ENCODE assay signal across 18 cellular contexts in the genomic region with DNA sequence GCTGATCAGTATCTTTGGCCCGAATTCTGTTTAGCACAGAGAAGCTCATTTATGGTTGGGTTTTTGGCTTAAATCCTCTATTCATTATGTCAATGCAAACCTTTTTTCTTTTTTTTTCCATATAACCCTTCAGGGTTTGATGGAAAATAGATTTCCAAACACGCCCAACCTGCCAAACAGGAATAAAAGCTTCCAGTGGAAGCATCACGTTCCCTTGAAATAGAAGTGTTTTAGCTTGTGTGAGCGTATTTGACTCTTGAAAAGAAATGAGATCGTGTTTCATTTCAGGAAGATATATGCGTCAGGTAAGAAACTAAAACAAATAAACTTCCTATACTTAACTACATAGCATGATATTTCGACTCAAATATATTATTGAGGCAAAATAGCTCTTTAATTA. TPM values are rescaled to one million over a fixed set of nuclear protein-coding genes. Genes with fewer than 3 reads are reported as not detected.
A peak's percentile ranks its signal among the peaks of the same experiment; 100 is the strongest.
DNase-seq lines count a peak whose midpoint lies in the region; ATAC-seq and TF ChIP-seq lines count a peak whose summit lies in the region.
"Had no signal": no experiment of that assay in that cellular context is flagged by ENCODE, and none has a peak within 500 bp of the region (broad histone marks: within the 10 kb centered on the region; RNA-seq: fewer than 3 reads in every experiment).

A gene with protein sequence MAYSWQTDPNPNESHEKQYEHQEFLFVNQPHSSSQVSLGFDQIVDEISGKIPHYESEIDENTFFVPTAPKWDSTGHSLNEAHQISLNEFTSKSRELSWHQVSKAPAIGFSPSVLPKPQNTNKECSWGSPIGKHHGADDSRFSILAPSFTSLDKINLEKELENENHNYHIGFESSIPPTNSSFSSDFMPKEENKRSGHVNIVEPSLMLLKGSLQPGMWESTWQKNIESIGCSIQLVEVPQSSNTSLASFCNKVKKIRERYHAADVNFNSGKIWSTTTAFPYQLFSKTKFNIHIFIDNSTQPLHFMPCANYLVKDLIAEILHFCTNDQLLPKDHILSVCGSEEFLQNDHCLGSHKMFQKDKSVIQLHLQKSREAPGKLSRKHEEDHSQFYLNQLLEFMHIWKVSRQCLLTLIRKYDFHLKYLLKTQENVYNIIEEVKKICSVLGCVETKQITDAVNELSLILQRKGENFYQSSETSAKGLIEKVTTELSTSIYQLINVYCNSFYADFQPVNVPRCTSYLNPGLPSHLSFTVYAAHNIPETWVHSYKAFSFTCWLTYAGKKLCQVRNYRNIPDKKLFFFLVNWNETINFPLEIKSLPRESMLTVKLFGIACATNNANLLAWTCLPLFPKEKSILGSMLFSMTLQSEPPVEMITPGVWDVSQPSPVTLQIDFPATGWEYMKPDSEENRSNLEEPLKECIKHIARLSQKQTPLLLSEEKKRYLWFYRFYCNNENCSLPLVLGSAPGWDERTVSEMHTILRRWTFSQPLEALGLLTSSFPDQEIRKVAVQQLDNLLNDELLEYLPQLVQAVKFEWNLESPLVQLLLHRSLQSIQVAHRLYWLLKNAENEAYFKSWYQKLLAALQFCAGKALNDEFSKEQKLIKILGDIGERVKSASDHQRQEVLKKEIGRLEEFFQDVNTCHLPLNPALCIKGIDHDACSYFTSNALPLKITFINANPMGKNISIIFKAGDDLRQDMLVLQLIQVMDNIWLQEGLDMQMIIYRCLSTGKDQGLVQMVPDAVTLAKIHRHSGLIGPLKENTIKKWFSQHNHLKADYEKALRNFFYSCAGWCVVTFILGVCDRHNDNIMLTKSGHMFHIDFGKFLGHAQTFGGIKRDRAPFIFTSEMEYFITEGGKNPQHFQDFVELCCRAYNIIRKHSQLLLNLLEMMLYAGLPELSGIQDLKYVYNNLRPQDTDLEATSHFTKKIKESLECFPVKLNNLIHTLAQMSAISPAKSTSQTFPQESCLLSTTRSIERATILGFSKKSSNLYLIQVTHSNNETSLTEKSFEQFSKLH (N-terminal part only) (plus strand): TSS at position 246 of the 400 bp plus-strand sequence. CDS start 20,564 bp downstream, outside the sequence.

- H3K27me3 Mint-ChIP-seq in naive thymus-derived CD4-positive, alpha-beta T cell: no peaks in the 10 kb centered on the region
- H3K27me3 Mint-ChIP-seq in stimulated activated naive CD8-positive, alpha-beta T cell treated with anti-CD3 and anti-CD28 coated beads, Interleukin-15, amount 100 ng/mL, for 72 hours: no peaks in the 10 kb centered on the region
- H3K27me3 Mint-ChIP-seq: activated CD4-positive, alpha-beta T cell treated with anti-CD3 and anti-CD28 coated beads, Interleukin-2, amount 10 ng/mL, durations not matched to agents 24 days and 14 days; activated naive CD8-positive, alpha-beta T cell treated with anti-CD3 and anti-CD28 coated beads, Interleukin-2, amount 10 ng/mL, durations not matched to agents 7 days and 5 days; effector memory CD8-positive, alpha-beta T cell had no signal

- no peaks in the 10 kb centered on the region for H4K20me1 ChIP-seq in SK-N-SH (ENCODE audit: insufficient read depth)

- H3K4me3 ChIP-seq in SK-N-SH (ENCODE audit: low read depth in 2 of 2, low read length in 1 of 2): no peak within 1 kb of the TSS
- no peak within 1 kb of the TSS for H3K4me3 ChIP-seq in heart left ventricle
- no peak within 1 kb of the TSS for H3K4me3 ChIP-seq in naive thymus-derived CD4-positive, alpha-beta T cell (ENCODE audit: low read length)
- H3K4me3 ChIP-seq: gastroesophageal sphincter, K562, SJCRH30 had no signal

- no peak within 1 kb of the TSS for H3K27ac Mint-ChIP-seq in naive thymus-derived CD4-positive, alpha-beta T cell
- no peak within 1 kb of the TSS for H3K27ac Mint-ChIP-seq in stimulated activated naive CD8-positive, alpha-beta T cell treated with anti-CD3 and anti-CD28 coated beads, Interleukin-15, amount 100 ng/mL, for 72 hours
- H3K27ac Mint-ChIP-seq: activated CD4-positive, alpha-beta T cell treated with anti-CD3 and anti-CD28 coated beads, Interleukin-2, amount 10 ng/mL, durations not matched to agents 24 days and 14 days; activated naive CD8-positive, alpha-beta T cell treated with anti-CD3 and anti-CD28 coated beads, Interleukin-2, amount 10 ng/mL, durations not matched to agents 7 days and 5 days; CD8-positive, alpha-beta T cell; effector memory CD8-positive, alpha-beta T cell had no signal

- peak within 1 kb of the TSS; percentile 49 for H2AFZ ChIP-seq in SK-N-SH (ENCODE audit: low read depth)

- H3K27me3 ChIP-seq in SK-N-SH (ENCODE audit: insufficient read depth) (no peaks in the 10 kb centered on the region; the same call in 1 of the 2 replicates), heart left ventricle (peaks cover 0 to 2% (median 0%) of the 10 kb centered on the region in 9 donors)
- H3K27me3 ChIP-seq in naive thymus-derived CD4-positive, alpha-beta T cell (ENCODE audit: control insufficient read depth in 2 of 2, insufficient read depth in 2 of 2, low read length in 2 of 2): no peaks in the 10 kb centered on the region
- H3K27me3 ChIP-seq: gastroesophageal sphincter, SJCRH30 had no signal

- ATAC-seq in SK-N-SH treated with all-trans-retinoic acid at 6 μM for 48 hours (no peak), left lobe of liver (no peak), heart left ventricle (no peak)
- no peak for ATAC-seq in naive thymus-derived CD4-positive, alpha-beta T cell
- no peak for ATAC-seq in stimulated activated naive CD8-positive, alpha-beta T cell treated with anti-CD3 and anti-CD28 coated beads, Interleukin-15, amount 100 ng/mL, for 72 hours
- ATAC-seq: CD8-positive, alpha-beta T cell; effector memory CD8-positive, alpha-beta T cell; gastroesophageal sphincter; K562 had no signal

- DNase-seq in SK-N-SH (no peak), T47D (ENCODE audit: low read depth in 1 of 2, low spot score in 1 of 2) (peak; percentile 3 to 86), left lobe of liver (ENCODE audit: low spot score) (no peak), heart left ventricle (no peak), MV-4-11 (lab: John Stamatoyannopoulos, UW) (no peak)
- DNase-seq in naive thymus-derived CD4-positive, alpha-beta T cell: no peak
- DNase-seq in stimulated activated naive CD8-positive, alpha-beta T cell treated with anti-CD3 and anti-CD28 coated beads, Interleukin-15, amount 100 ng/mL, for 72 hours: no peak
- DNase-seq: activated CD4-positive, alpha-beta T cell treated with anti-CD3 and anti-CD28 coated beads, Interleukin-2, amount 10 ng/mL, durations not matched to agents 24 days and 14 days; activated naive CD8-positive, alpha-beta T cell treated with anti-CD3 and anti-CD28 coated beads, Interleukin-2, amount 10 ng/mL, durations not matched to agents 7 days and 5 days; caudate nucleus; CD8-positive, alpha-beta T cell; effector memory CD8-positive, alpha-beta T cell; NCI-H2029 treated with DMSO at 0.1 percent for 48 hours; NK-92 treated with Interleukin-12 subunit alpha and Interleukin-12 subunit beta, amount 100 ng/mL, for 24 hours; SJCRH30 had no signal

- H3K9ac ChIP-seq in SK-N-SH: no peak within 1 kb of the TSS

- H3K36me3 ChIP-seq in SK-N-SH (replicated peaks in 1 of 2; ENCODE audit: control insufficient read depth in 1 of 2, insufficient read depth in 2 of 2, low read length in 1 of 2): no peaks in the 10 kb centered on the region
- H3K36me3 ChIP-seq in heart left ventricle: no peaks in the 10 kb centered on the region
- H3K36me3 ChIP-seq in naive thymus-derived CD4-positive, alpha-beta T cell (ENCODE audit: control insufficient read depth in 2 of 3, insufficient read depth in 3 of 3, low read length in 3 of 3): no peaks in the 10 kb centered on the region
- H3K36me3 ChIP-seq: gastroesophageal sphincter, SJCRH30 had no signal

- H3K27ac ChIP-seq in SK-N-SH (ENCODE audit: low read depth in 2 of 2, low read length in 1 of 2) (peak within 1 kb of the TSS in 1 of 2 experiments; percentile 87; a peak in 2 of 4 replicates), heart left ventricle (no peak within 1 kb of the TSS)
- H3K27ac ChIP-seq in naive thymus-derived CD4-positive, alpha-beta T cell (ENCODE audit: low read depth, low read length): no peak within 1 kb of the TSS
- H3K27ac ChIP-seq: gastroesophageal sphincter, SJCRH30 had no signal

- WGBS in SK-N-SH (ENCODE audit: low lambda C conversion rate): 17% methylated on average over 7 of the region's 7 CpGs
- 89 to 92% (median 90%) methylated on average over 7 of the region's 7 CpGs for WGBS in heart left ventricle, 4 donors

- H3K79me2 ChIP-seq in SK-N-SH (ENCODE audit: insufficient read depth): no peaks in the 10 kb centered on the region

- no peak for TF ChIP-seq EP300 in SK-N-SH (IDR thresholded peaks at IDR 0.05; ENCODE audit: borderline replicate concordance in 1 of 2, low read depth in 1 of 2, low read length in 1 of 2)

- POLR2A ChIA-PET in SK-N-SH (lab: Yijun Ruan, JAX): no interaction called here
- POLR2A ChIA-PET in naive thymus-derived CD4-positive, alpha-beta T cell (lab: Charles Lee): no interaction called here

- CTCF ChIA-PET in SK-N-SH (lab: Yijun Ruan, JAX): interaction anchor here (1.0 to 2.6 kb wide), 2 partner anchors 10 to 11 kb away, joined by 3 to 20 read pairs; no protein-coding TSS in a partner anchor
- CTCF ChIA-PET in naive thymus-derived CD4-positive, alpha-beta T cell (lab: Charles Lee): no interaction called here

- intact Hi-C loops in heart left ventricle (cut with DNase I): no loop called here
- intact Hi-C loops in naive thymus-derived CD4-positive, alpha-beta T cell (cut with micrococcal nuclease): no loop called here

- H3K4me3 Mint-ChIP-seq in naive thymus-derived CD4-positive, alpha-beta T cell: no peak within 1 kb of the TSS
- no peak within 1 kb of the TSS for H3K4me3 Mint-ChIP-seq in stimulated activated naive CD8-positive, alpha-beta T cell treated with anti-CD3 and anti-CD28 coated beads, Interleukin-15, amount 100 ng/mL, for 72 hours
- H3K4me3 Mint-ChIP-seq: activated CD4-positive, alpha-beta T cell treated with anti-CD3 and anti-CD28 coated beads, Interleukin-2, amount 10 ng/mL, durations not matched to agents 24 days and 14 days; activated naive CD8-positive, alpha-beta T cell treated with anti-CD3 and anti-CD28 coated beads, Interleukin-2, amount 10 ng/mL, durations not matched to agents 7 days and 5 days; CD8-positive, alpha-beta T cell; effector memory CD8-positive, alpha-beta T cell had no signal

- no peaks in the 10 kb centered on the region for H3K9me2 ChIP-seq in SK-N-SH

- in situ Hi-C loops in T47D (cut with HindIII; ENCODE audit: low pct_unique_long_range_greater_than_20kb, low sequenced_read_pairs): no loop called here

- no peak for TF ChIP-seq RAD21 in SK-N-SH (IDR thresholded peaks at IDR 0.05; ENCODE audit: low read length)

- no peaks in the 10 kb centered on the region for H3K9me3 ChIP-seq in SK-N-SH
- no peaks in the 10 kb centered on the region for H3K9me3 ChIP-seq in heart left ventricle
- no peaks in the 10 kb centered on the region for H3K9me3 ChIP-seq in naive thymus-derived CD4-positive, alpha-beta T cell (ENCODE audit: control insufficient read depth in 2 of 3, low read length in 3 of 3)
- H3K9me3 ChIP-seq: gastroesophageal sphincter, SJCRH30 had no signal

- no peak for TF ChIP-seq POLR2A in heart left ventricle (IDR thresholded peaks at IDR 0.05)

- no peaks in the 10 kb centered on the region for H3K4me1 ChIP-seq in SK-N-SH (ENCODE audit: control insufficient read depth in 1 of 2, insufficient read depth in 2 of 2, low read depth in 1 of 2, low read length in 1 of 2)
- H3K4me1 ChIP-seq in heart left ventricle: no peaks in the 10 kb centered on the region
- H3K4me1 ChIP-seq in naive thymus-derived CD4-positive, alpha-beta T cell (ENCODE audit: control insufficient read depth in 2 of 2, insufficient read depth in 2 of 2, low read length in 2 of 2): no peaks in the 10 kb centered on the region
- H3K4me1 ChIP-seq: gastroesophageal sphincter, SJCRH30 had no signal

- H3K4me1 Mint-ChIP-seq in naive thymus-derived CD4-positive, alpha-beta T cell: no peaks in the 10 kb centered on the region
- H3K4me1 Mint-ChIP-seq in stimulated activated naive CD8-positive, alpha-beta T cell treated with anti-CD3 and anti-CD28 coated beads, Interleukin-15, amount 100 ng/mL, for 72 hours: no peaks in the 10 kb centered on the region
- H3K4me1 Mint-ChIP-seq: activated CD4-positive, alpha-beta T cell treated with anti-CD3 and anti-CD28 coated beads, Interleukin-2, amount 10 ng/mL, durations not matched to agents 24 days and 14 days; activated naive CD8-positive, alpha-beta T cell treated with anti-CD3 and anti-CD28 coated beads, Interleukin-2, amount 10 ng/mL, durations not matched to agents 7 days and 5 days had no signal

- H3F3A ChIP-seq in SK-N-SH (replicated peaks; ENCODE audit: insufficient read depth): no peaks in the 10 kb centered on the region

- no peaks in the 10 kb centered on the region for H3K36me3 Mint-ChIP-seq in naive thymus-derived CD4-positive, alpha-beta T cell
- H3K36me3 Mint-ChIP-seq: activated naive CD8-positive, alpha-beta T cell treated with anti-CD3 and anti-CD28 coated beads, Interleukin-2, amount 10 ng/mL, durations not matched to agents 7 days and 5 days; CD8-positive, alpha-beta T cell had no signal

- peaks cover 0 to 9% (median 0%) of the 10 kb centered on the region in 11 donors for H3K9me3 Mint-ChIP-seq in naive thymus-derived CD4-positive, alpha-beta T cell
- peaks cover 9 to 11% of the 10 kb centered on the region in 2 donors for H3K9me3 Mint-ChIP-seq in stimulated activated naive CD8-positive, alpha-beta T cell treated with anti-CD3 and anti-CD28 coated beads, Interleukin-15, amount 100 ng/mL, for 72 hours
- H3K9me3 Mint-ChIP-seq: activated CD4-positive, alpha-beta T cell treated with anti-CD3 and anti-CD28 coated beads, Interleukin-2, amount 10 ng/mL, durations not matched to agents 24 days and 14 days had no signal

- H3K4me2 ChIP-seq in SK-N-SH: no peak within 1 kb of the TSS

- TF ChIP-seq CTCF in SK-N-SH (IDR thresholded peaks at IDR 0.05): no peak
- TF ChIP-seq CTCF in heart left ventricle (IDR thresholded peaks at IDR 0.05): no peak

RNA-seq across cellular contexts. Expression of the gene that starts here (rescaled TPM):
- polyA plus RNA-seq in SK-N-SH (2012; rRNA removed) (0.02 and 0.08 TPM in 2 replicates), heart left ventricle (not detected)
- 0.10 and 0.15 TPM in 2 replicates for polyA plus RNA-seq in SK-N-SH (2012; cell fraction: cytosol; rRNA removed)
- 0.15 and 0.61 TPM in 2 replicates for polyA plus RNA-seq in SK-N-SH (2012; cell fraction: nucleus; rRNA removed)
- total RNA-seq in left lobe of liver (17.3 TPM), heart left ventricle (not detected)
- not detected for total RNA-seq in naive thymus-derived CD4-positive, alpha-beta T cell
- not detected for polyA plus RNA-seq in naive thymus-derived CD4-positive, alpha-beta T cell
- total RNA-seq: activated CD4-positive, alpha-beta T cell treated with anti-CD3 and anti-CD28 coated beads, Interleukin-2, amount 10 ng/mL, durations not matched to agents 24 days and 14 days; activated naive CD8-positive, alpha-beta T cell treated with anti-CD3 and anti-CD28 coated beads, Interleukin-2, amount 10 ng/mL, durations not matched to agents 7 days and 5 days; CD8-positive, alpha-beta T cell; K562 had no signal
- polyA plus RNA-seq: K562 had no signal

Comparison
In these comparisons a context has a peak if more than half of its experiments do, and no peak if none do; other contexts are left out.
1. RNA of the gene that starts here (total RNA-seq): 17.3 TPM in left lobe of liver (single experiment); not detected in heart left ventricle and not detected in naive thymus-derived CD4-positive, alpha-beta T cell; every median in the first group is over 10 times any median in the second.
2. DNase-seq: peak in T47D (2 of 2); none in SK-N-SH (single experiment), left lobe of liver (single experiment), heart left ventricle (0 of 5), naive thymus-derived CD4-positive, alpha-beta T cell (0 of 9), stimulated activated naive CD8-positive, alpha-beta T cell treated with anti-CD3 and anti-CD28 coated beads, Interleukin-15, amount 100 ng/mL, for 72 hours (0 of 2) and MV-4-11 (single experiment).